Comparison of ENCODE assay signal across 19 cellular contexts in genomic region chr5:19771174-19771835, GRCh38.
DNase-seq lines count a peak whose midpoint lies in the region; ATAC-seq and TF ChIP-seq lines count a peak whose summit lies in the region.
"Had no signal": no experiment of that assay in that cellular context is flagged by ENCODE, and none has a peak within 500 bp of the region (broad histone marks: within the 10 kb centered on the region; RNA-seq: fewer than 3 reads in every experiment).

No MANE protein-coding gene starts in this region.

- H3K27me3 Mint-ChIP-seq in mesothelial cell of epicardium (ENCODE audit: low read depth) = no peaks in the 10 kb centered on the region
- no peaks in the 10 kb centered on the region for H3K27me3 Mint-ChIP-seq in activated CD8-positive, alpha-beta T cell treated with anti-CD3 and anti-CD28 coated beads for 36 hours
- no peaks in the 10 kb centered on the region for H3K27me3 Mint-ChIP-seq in effector memory CD8-positive, alpha-beta T cell
- H3K27me3 Mint-ChIP-seq: activated naive CD4-positive, alpha-beta T cell treated with anti-CD3 and anti-CD28 coated beads, Interleukin-2, amount 10 ng/mL, durations not matched to agents 7 days and 5 days; IgD-negative memory B cell had no signal

- intact Hi-C loops in activated CD8-positive, alpha-beta T cell treated with anti-CD3 and anti-CD28 coated beads for 36 hours (cut with micrococcal nuclease) = no loop called here

- no peak overlapping the region for H3K4me3 ChIP-seq in MG63
- H3K4me3 ChIP-seq in cardiac fibroblast (replicated peaks in 1 of 2; ENCODE audit: low read depth in 2 of 2, low read length in 2 of 2) = no peak overlapping the region
- no peak overlapping the region for H3K4me3 ChIP-seq in gastroesophageal sphincter
- H3K4me3 ChIP-seq: PC-9, sigmoid colon had no signal

- no peak overlapping the region for H3K4me3 Mint-ChIP-seq in mesothelial cell of epicardium
- H3K4me3 Mint-ChIP-seq in activated CD8-positive, alpha-beta T cell treated with anti-CD3 and anti-CD28 coated beads for 36 hours = no peak overlapping the region
- H3K4me3 Mint-ChIP-seq in effector memory CD8-positive, alpha-beta T cell = no peak overlapping the region
- H3K4me3 Mint-ChIP-seq: activated naive CD4-positive, alpha-beta T cell treated with anti-CD3 and anti-CD28 coated beads, Interleukin-2, amount 10 ng/mL, durations not matched to agents 7 days and 5 days; IgD-negative memory B cell had no signal

- no peak for ATAC-seq in activated CD8-positive, alpha-beta T cell treated with anti-CD3 and anti-CD28 coated beads for 36 hours
- no peak for ATAC-seq in gastroesophageal sphincter
- ATAC-seq in effector memory CD8-positive, alpha-beta T cell (replicated peaks) = no peak
- ATAC-seq: esophagus mucosa had no signal

- no peaks in the 10 kb centered on the region for H3K27me3 ChIP-seq in MG63
- no peaks in the 10 kb centered on the region for H3K27me3 ChIP-seq in gastroesophageal sphincter
- H3K27me3 ChIP-seq: brain microvascular endothelial cell, sigmoid colon had no signal

- H3K36me3 ChIP-seq in MG63 = no peaks in the 10 kb centered on the region
- no peaks in the 10 kb centered on the region for H3K36me3 ChIP-seq in gastroesophageal sphincter
- H3K36me3 ChIP-seq: brain microvascular endothelial cell, sigmoid colon had no signal

- peak; percentile 45 for DNase-seq in EH (ENCODE audit: low read depth)
- DNase-seq in MG63 = peak; percentile 15
- DNase-seq in cardiac fibroblast (ENCODE audit: low read depth in 2 of 2) = peak; percentile 3 to 35
- DNase-seq in mesothelial cell of epicardium (ENCODE audit: low spot score in 2 of 2, unreplicated experiment in 2 of 2) = no peak
- DNase-seq in activated CD8-positive, alpha-beta T cell treated with anti-CD3 and anti-CD28 coated beads for 36 hours = no peak
- DNase-seq in activated naive CD4-positive, alpha-beta T cell (lab: John Stamatoyannopoulos, UW) = no peak
- no peak for DNase-seq in effector memory CD8-positive, alpha-beta T cell
- DNase-seq: activated naive CD4-positive, alpha-beta T cell treated with anti-CD3 and anti-CD28 coated beads, Interleukin-2, amount 10 ng/mL, durations not matched to agents 7 days and 5 days; activated T-cell treated with anti-CD3 and anti-CD28 coated beads for 4 hours; brain microvascular endothelial cell; kidney; NCI-H2029; NCI-H526; nucleus accumbens; PC-9; sigmoid colon had no signal

- H3K36me3 Mint-ChIP-seq in mesothelial cell of epicardium = no peaks in the 10 kb centered on the region
- no peaks in the 10 kb centered on the region for H3K36me3 Mint-ChIP-seq in activated CD8-positive, alpha-beta T cell treated with anti-CD3 and anti-CD28 coated beads for 36 hours (ENCODE audit: low read depth)
- no peaks in the 10 kb centered on the region for H3K36me3 Mint-ChIP-seq in effector memory CD8-positive, alpha-beta T cell (ENCODE audit: insufficient read depth)
- H3K36me3 Mint-ChIP-seq: activated naive CD4-positive, alpha-beta T cell treated with anti-CD3 and anti-CD28 coated beads, Interleukin-2, amount 10 ng/mL, durations not matched to agents 7 days and 5 days; IgD-negative memory B cell had no signal

- CTCF ChIA-PET in activated CD8-positive, alpha-beta T cell treated with anti-CD3 and anti-CD28 coated beads for 36 hours (lab: Charles Lee) = no interaction called here

- POLR2A ChIA-PET in activated CD8-positive, alpha-beta T cell treated with anti-CD3 and anti-CD28 coated beads for 36 hours (lab: Charles Lee) = no interaction called here

- H3K4me1 ChIP-seq in gastroesophageal sphincter = no peaks in the 10 kb centered on the region
- H3K4me1 ChIP-seq: sigmoid colon had no signal

- TF ChIP-seq POLR2A in gastroesophageal sphincter (IDR thresholded peaks at IDR 0.05) = no peak

- H3K27ac ChIP-seq in gastroesophageal sphincter = no peak overlapping the region
- H3K27ac ChIP-seq: brain microvascular endothelial cell, PC-9, sigmoid colon had no signal

- no peaks in the 10 kb centered on the region for H3K9me3 Mint-ChIP-seq in mesothelial cell of epicardium
- peaks cover 15% of the 10 kb centered on the region for H3K9me3 Mint-ChIP-seq in activated CD8-positive, alpha-beta T cell treated with anti-CD3 and anti-CD28 coated beads for 36 hours
- H3K9me3 Mint-ChIP-seq in effector memory CD8-positive, alpha-beta T cell = peaks cover 13 to 15% of the 10 kb centered on the region in 2 donors

- no peak for TF ChIP-seq CTCF in cardiac fibroblast (IDR thresholded peaks at IDR 0.05; ENCODE audit: low read depth, low read length)
- no peak for TF ChIP-seq CTCF in mesothelial cell of epicardium (IDR thresholded peaks at IDR 0.05; ENCODE audit: unreplicated experiment)
- TF ChIP-seq CTCF in activated CD8-positive, alpha-beta T cell treated with anti-CD3 and anti-CD28 coated beads for 36 hours (IDR thresholded peaks at IDR 0.05) = no peak
- no peak for TF ChIP-seq CTCF in gastroesophageal sphincter (IDR thresholded peaks at IDR 0.05)

- H3K9me3 ChIP-seq in MG63 (no peaks in the 10 kb centered on the region), gastroesophageal sphincter (no peaks in the 10 kb centered on the region)
- H3K9me3 ChIP-seq: sigmoid colon had no signal

- H3K27ac Mint-ChIP-seq in mesothelial cell of epicardium = peak overlapping the region; percentile 84
- no peak overlapping the region for H3K27ac Mint-ChIP-seq in activated CD8-positive, alpha-beta T cell treated with anti-CD3 and anti-CD28 coated beads for 36 hours
- H3K27ac Mint-ChIP-seq in effector memory CD8-positive, alpha-beta T cell = no peak overlapping the region
- H3K27ac Mint-ChIP-seq: activated naive CD4-positive, alpha-beta T cell treated with anti-CD3 and anti-CD28 coated beads, Interleukin-2, amount 10 ng/mL, durations not matched to agents 7 days and 5 days; IgD-negative memory B cell had no signal

- no peak for TF ChIP-seq EP300 in gastroesophageal sphincter (IDR thresholded peaks at IDR 0.05)

- peaks cover 19% of the 10 kb centered on the region for H3K4me1 Mint-ChIP-seq in mesothelial cell of epicardium
- H3K4me1 Mint-ChIP-seq in activated CD8-positive, alpha-beta T cell treated with anti-CD3 and anti-CD28 coated beads for 36 hours (ENCODE audit: low read depth) = no peaks in the 10 kb centered on the region
- no peaks in the 10 kb centered on the region for H3K4me1 Mint-ChIP-seq in effector memory CD8-positive, alpha-beta T cell (ENCODE audit: low read depth in 2 of 2)
- H3K4me1 Mint-ChIP-seq: activated naive CD4-positive, alpha-beta T cell treated with anti-CD3 and anti-CD28 coated beads, Interleukin-2, amount 10 ng/mL, durations not matched to agents 7 days and 5 days; IgD-negative memory B cell had no signal

- 48 to 56% methylated on average over 6 of the region's 6 CpGs for WGBS in gastroesophageal sphincter (ENCODE audit: low coverage in 1 of 2), 2 donors

Comparison
In these comparisons a context has a peak if more than half of its experiments do, and no peak if none do; other contexts are left out.
1. DNase-seq: peak in EH (single experiment), MG63 (single experiment) and cardiac fibroblast (2 of 2); none in mesothelial cell of epicardium (0 of 2), activated CD8-positive, alpha-beta T cell treated with anti-CD3 and anti-CD28 coated beads for 36 hours (single experiment), activated naive CD4-positive, alpha-beta T cell (0 of 4) and effector memory CD8-positive, alpha-beta T cell (0 of 3).